Comparison of ENCODE assay signal across 26 cellular contexts in the genomic region with DNA sequence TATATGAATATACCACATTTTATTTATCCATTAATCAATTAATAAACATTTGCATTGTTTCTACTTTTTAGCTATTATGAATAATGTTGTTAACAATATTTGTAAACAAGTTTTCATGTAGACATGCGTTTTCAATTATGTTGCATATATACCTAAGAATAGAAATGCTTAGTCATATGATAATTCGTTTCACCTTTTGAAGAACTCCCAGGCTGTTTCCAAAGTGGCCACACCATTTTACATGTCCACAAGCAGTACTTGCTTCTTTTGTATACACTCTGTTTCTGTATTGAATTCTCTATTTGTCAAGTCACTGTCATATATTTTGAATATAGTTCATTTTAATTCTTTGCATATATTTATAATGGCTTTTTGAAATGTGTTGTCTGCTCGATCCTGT.
"Had no signal": no experiment of that assay in that cellular context is flagged by ENCODE, and none has a peak within 500 bp of the region (broad histone marks: within the 10 kb centered on the region; RNA-seq: fewer than 3 reads in every experiment).

No MANE protein-coding gene starts in this region.

- H3K79me2 ChIP-seq: parathyroid adenoma had no signal

- H3K9me3 ChIP-seq: ovary, psoas muscle, right lobe of liver, sigmoid colon, stomach, thoracic aorta, thyroid gland, tibial nerve, upper lobe of left lung, vagina had no signal

- H3K9ac ChIP-seq: neural progenitor cell, parathyroid adenoma had no signal

- H3K27me3 ChIP-seq: neural progenitor cell, ovary, right lobe of liver, sigmoid colon, stomach, thyroid gland, tibial nerve, upper lobe of left lung, vagina had no signal

- ATAC-seq: natural killer cell; right cardiac atrium; right lobe of liver; stimulated activated effector memory CD8-positive, alpha-beta T cell treated with anti-CD3 and anti-CD28 coated beads, Interleukin-12 subunit alpha, Interleukin-12 subunit beta, amount 100 ng/mL, for 72 hours; stimulated activated naive B cell treated with anti-CD40 and anti-IgM and Interleukin-4, amounts not matched to agents 10 μg/mL and 1 μg/mL and 100 μg/mL, for 72 hours had no signal

- H3K27ac ChIP-seq: neural progenitor cell, ovary, parathyroid adenoma, psoas muscle, right lobe of liver, sigmoid colon, stomach, thoracic aorta, thyroid gland, tibial nerve, upper lobe of left lung, vagina had no signal

- H3K4me1 ChIP-seq: parathyroid adenoma, psoas muscle, right lobe of liver, sigmoid colon, stomach, thyroid gland, tibial nerve, vagina had no signal

- H3K4me3 ChIP-seq: neural progenitor cell, ovary, psoas muscle, right lobe of liver, sigmoid colon, stomach, thoracic aorta, thyroid gland, tibial nerve, upper lobe of left lung, vagina had no signal

- H3K36me3 ChIP-seq: ovary, right lobe of liver, sigmoid colon, stomach, thoracic aorta, thyroid gland, tibial nerve, upper lobe of left lung, vagina had no signal

- DNase-seq: natural killer cell; occipital lobe; ovary; posterior cingulate gyrus; psoas muscle; right cardiac atrium; right lobe of liver; sigmoid colon; small intestine; stimulated activated CD4-positive, alpha-beta T cell treated with anti-CD3 and anti-CD28 coated beads, Interleukin-15, amount 100 ng/mL, for 24 hours; stimulated activated CD4-positive, alpha-beta T cell treated with anti-CD3 and anti-CD28 coated beads, Interleukin-2, amount 100 ng/mL, for 24 hours; stimulated activated CD4-positive, alpha-beta T cell treated with anti-CD3 and anti-CD28 coated beads, Interleukin-2, amount 100 ng/mL, for 48 hours; stimulated activated CD4-positive, alpha-beta T cell treated with anti-CD3 and anti-CD28 coated beads, Interleukin-4, amount 100 ng/mL, for 24 hours; stimulated activated naive B cell treated with anti-CD40 and anti-IgM and Interleukin-4, amounts not matched to agents 10 μg/mL and 1 μg/mL and 100 μg/mL, for 72 hours; stimulated activated naive CD4-positive, alpha-beta T cell treated with Interleukin-2 at 50 U/mL for 16 hours; stomach; thyroid gland; trophoblast cell; upper lobe of left lung had no signal

- FAIRE-seq: small intestine, urothelium cell line had no signal

- H3K4me2 ChIP-seq: neural progenitor cell had no signal

- H2AFZ ChIP-seq: neural progenitor cell, parathyroid adenoma had no signal
